In the genomic region with DNA sequence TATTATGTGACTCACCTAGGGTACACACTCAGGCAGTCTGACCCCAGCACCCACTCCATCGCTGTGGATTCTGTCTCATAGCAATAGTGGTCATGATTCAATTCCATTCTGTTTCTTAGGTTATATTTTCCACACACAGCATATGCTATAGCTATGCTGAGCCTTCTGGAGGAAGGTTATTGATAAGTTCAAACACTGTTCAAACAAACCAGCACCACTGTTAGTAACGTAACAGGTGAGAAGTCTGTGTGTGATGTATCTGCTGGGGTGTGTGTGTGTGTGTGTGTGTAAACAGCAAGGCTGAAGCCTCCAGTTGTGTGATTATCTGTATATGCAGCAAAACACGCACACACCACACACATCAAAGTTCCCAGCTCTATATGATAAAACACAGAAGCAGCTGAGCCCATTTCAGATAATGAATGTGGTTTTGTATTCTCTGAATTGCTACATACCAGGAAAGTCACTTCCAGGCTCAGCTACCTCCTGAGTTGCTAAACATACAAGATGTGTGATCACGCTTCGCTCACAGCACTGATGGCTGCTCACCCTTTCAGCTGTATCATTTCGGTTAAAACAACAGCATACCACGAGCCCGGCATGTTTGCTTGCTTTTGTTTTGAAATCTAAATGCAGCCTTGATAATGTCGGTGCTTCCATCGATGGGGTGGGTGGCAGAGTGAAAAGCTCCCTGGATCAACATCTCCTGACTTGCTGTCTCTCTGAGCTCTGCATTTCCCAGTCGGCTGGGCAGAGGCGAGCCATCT, we compare ENCODE assay signal across 1 cellular context.
TF ChIP-seq lines count a peak whose summit lies in the region.

No MANE protein-coding gene starts in this region.

TF ChIP-seq in HepG2, 621 proteins besides CTCF, POLR2A, EP300 and RAD21 (continues in another document):
- TF ChIP-seq, protein P1, sequence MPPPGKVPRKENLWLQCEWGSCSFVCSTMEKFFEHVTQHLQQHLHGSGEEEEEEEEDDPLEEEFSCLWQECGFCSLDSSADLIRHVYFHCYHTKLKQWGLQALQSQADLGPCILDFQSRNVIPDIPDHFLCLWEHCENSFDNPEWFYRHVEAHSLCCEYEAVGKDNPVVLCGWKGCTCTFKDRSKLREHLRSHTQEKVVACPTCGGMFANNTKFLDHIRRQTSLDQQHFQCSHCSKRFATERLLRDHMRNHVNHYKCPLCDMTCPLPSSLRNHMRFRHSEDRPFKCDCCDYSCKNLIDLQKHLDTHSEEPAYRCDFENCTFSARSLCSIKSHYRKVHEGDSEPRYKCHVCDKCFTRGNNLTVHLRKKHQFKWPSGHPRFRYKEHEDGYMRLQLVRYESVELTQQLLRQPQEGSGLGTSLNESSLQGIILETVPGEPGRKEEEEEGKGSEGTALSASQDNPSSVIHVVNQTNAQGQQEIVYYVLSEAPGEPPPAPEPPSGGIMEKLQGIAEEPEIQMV (CRISPR knock-in tag; IDR thresholded peaks at IDR 0.05; ENCODE audit: low read depth): no peak
- TF ChIP-seq RARA (CRISPR knock-in tag; IDR thresholded peaks at IDR 0.05): peak; percentile 82
- TF ChIP-seq, protein P2, sequence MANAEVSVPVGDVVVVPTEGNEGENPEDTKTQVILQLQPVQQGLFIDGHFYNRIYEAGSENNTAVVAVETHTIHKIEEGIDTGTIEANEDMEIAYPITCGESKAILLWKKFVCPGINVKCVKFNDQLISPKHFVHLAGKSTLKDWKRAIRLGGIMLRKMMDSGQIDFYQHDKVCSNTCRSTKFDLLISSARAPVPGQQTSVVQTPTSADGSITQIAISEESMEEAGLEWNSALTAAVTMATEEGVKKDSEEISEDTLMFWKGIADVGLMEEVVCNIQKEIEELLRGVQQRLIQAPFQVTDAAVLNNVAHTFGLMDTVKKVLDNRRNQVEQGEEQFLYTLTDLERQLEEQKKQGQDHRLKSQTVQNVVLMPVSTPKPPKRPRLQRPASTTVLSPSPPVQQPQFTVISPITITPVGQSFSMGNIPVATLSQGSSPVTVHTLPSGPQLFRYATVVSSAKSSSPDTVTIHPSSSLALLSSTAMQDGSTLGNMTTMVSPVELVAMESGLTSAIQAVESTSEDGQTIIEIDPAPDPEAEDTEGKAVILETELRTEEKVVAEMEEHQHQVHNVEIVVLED (CRISPR knock-in tag; IDR thresholded peaks at IDR 0.05; ENCODE audit: borderline replicate concordance): no peak
- TF ChIP-seq, protein P3, sequence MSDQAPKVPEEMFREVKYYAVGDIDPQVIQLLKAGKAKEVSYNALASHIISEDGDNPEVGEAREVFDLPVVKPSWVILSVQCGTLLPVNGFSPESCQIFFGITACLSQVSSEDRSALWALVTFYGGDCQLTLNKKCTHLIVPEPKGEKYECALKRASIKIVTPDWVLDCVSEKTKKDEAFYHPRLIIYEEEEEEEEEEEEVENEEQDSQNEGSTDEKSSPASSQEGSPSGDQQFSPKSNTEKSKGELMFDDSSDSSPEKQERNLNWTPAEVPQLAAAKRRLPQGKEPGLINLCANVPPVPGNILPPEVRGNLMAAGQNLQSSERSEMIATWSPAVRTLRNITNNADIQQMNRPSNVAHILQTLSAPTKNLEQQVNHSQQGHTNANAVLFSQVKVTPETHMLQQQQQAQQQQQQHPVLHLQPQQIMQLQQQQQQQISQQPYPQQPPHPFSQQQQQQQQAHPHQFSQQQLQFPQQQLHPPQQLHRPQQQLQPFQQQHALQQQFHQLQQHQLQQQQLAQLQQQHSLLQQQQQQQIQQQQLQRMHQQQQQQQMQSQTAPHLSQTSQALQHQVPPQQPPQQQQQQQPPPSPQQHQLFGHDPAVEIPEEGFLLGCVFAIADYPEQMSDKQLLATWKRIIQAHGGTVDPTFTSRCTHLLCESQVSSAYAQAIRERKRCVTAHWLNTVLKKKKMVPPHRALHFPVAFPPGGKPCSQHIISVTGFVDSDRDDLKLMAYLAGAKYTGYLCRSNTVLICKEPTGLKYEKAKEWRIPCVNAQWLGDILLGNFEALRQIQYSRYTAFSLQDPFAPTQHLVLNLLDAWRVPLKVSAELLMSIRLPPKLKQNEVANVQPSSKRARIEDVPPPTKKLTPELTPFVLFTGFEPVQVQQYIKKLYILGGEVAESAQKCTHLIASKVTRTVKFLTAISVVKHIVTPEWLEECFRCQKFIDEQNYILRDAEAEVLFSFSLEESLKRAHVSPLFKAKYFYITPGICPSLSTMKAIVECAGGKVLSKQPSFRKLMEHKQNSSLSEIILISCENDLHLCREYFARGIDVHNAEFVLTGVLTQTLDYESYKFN (CRISPR knock-in tag; conservative IDR thresholded peaks at IDR 0.05): peak; percentile 81
- TF ChIP-seq YEATS2 (CRISPR knock-in tag; IDR thresholded peaks at IDR 0.05; ENCODE audit: borderline replicate concordance): no peak
- TF ChIP-seq, protein P4, sequence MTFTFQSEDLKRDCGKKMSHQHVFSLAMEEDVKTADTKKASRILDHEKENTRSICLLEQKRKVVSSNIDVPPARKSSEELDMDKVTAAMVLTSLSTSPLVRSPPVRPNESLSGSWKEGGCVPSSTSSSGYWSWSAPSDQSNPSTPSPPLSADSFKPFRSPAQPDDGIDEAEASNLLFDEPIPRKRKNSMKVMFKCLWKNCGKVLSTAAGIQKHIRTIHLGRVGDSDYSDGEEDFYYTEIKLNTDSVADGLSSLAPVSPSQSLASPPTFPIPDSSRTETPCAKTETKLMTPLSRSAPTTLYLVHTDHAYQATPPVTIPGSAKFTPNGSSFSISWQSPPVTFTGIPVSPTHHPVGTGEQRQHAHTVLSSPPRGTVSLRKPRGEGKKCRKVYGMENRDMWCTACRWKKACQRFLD (CRISPR knock-in tag; IDR thresholded peaks at IDR 0.05; ENCODE audit: borderline replicate concordance): no peak
- peak; percentile 82; the same call in 1 of the 2 replicates for TF ChIP-seq FOXJ3 (CRISPR knock-in tag; IDR thresholded peaks at IDR 0.05; ENCODE audit: borderline replicate concordance)
- TF ChIP-seq FOXP1 (IDR thresholded peaks at IDR 0.05): no peak
- TF ChIP-seq FOXP1 (CRISPR knock-in tag; IDR thresholded peaks at IDR 0.05): peak; percentile 56
- TF ChIP-seq ATF1 (CRISPR knock-in tag; IDR thresholded peaks at IDR 0.05): no peak
- TF ChIP-seq, protein P5, sequence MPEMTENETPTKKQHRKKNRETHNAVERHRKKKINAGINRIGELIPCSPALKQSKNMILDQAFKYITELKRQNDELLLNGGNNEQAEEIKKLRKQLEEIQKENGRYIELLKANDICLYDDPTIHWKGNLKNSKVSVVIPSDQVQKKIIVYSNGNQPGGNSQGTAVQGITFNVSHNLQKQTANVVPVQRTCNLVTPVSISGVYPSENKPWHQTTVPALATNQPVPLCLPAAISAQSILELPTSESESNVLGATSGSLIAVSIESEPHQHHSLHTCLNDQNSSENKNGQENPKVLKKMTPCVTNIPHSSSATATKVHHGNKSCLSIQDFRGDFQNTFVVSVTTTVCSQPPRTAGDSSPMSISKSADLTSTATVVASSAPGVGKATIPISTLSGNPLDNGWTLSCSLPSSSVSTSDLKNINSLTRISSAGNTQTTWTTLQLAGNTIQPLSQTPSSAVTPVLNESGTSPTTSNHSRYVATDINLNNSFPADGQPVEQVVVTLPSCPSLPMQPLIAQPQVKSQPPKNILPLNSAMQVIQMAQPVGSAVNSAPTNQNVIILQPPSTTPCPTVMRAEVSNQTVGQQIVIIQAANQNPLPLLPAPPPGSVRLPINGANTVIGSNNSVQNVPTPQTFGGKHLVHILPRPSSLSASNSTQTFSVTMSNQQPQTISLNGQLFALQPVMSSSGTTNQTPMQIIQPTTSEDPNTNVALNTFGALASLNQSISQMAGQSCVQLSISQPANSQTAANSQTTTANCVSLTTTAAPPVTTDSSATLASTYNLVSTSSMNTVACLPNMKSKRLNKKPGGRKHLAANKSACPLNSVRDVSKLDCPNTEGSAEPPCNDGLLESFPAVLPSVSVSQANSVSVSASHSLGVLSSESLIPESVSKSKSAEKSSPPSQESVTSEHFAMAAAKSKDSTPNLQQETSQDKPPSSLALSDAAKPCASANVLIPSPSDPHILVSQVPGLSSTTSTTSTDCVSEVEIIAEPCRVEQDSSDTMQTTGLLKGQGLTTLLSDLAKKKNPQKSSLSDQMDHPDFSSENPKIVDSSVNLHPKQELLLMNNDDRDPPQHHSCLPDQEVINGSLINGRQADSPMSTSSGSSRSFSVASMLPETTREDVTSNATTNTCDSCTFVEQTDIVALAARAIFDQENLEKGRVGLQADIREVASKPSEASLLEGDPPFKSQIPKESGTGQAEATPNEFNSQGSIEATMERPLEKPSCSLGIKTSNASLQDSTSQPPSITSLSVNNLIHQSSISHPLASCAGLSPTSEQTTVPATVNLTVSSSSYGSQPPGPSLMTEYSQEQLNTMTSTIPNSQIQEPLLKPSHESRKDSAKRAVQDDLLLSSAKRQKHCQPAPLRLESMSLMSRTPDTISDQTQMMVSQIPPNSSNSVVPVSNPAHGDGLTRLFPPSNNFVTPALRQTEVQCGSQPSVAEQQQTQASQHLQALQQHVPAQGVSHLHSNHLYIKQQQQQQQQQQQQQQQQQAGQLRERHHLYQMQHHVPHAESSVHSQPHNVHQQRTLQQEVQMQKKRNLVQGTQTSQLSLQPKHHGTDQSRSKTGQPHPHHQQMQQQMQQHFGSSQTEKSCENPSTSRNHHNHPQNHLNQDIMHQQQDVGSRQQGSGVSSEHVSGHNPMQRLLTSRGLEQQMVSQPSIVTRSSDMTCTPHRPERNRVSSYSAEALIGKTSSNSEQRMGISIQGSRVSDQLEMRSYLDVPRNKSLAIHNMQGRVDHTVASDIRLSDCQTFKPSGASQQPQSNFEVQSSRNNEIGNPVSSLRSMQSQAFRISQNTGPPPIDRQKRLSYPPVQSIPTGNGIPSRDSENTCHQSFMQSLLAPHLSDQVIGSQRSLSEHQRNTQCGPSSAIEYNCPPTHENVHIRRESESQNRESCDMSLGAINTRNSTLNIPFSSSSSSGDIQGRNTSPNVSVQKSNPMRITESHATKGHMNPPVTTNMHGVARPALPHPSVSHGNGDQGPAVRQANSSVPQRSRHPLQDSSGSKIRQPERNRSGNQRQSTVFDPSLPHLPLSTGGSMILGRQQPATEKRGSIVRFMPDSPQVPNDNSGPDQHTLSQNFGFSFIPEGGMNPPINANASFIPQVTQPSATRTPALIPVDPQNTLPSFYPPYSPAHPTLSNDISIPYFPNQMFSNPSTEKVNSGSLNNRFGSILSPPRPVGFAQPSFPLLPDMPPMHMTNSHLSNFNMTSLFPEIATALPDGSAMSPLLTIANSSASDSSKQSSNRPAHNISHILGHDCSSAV (CRISPR knock-in tag; IDR thresholded peaks at IDR 0.05; ENCODE audit: borderline replicate concordance): no peak
- peak; percentile 28; the same call in 1 of the 2 replicates for TF ChIP-seq GATAD1 (CRISPR knock-in tag; IDR thresholded peaks at IDR 0.05)
- TF ChIP-seq ETV5 (CRISPR knock-in tag; IDR thresholded peaks at IDR 0.05; ENCODE audit: borderline replicate concordance): peak; percentile 72; the same call in 1 of the 2 replicates
- TF ChIP-seq, protein P6, sequence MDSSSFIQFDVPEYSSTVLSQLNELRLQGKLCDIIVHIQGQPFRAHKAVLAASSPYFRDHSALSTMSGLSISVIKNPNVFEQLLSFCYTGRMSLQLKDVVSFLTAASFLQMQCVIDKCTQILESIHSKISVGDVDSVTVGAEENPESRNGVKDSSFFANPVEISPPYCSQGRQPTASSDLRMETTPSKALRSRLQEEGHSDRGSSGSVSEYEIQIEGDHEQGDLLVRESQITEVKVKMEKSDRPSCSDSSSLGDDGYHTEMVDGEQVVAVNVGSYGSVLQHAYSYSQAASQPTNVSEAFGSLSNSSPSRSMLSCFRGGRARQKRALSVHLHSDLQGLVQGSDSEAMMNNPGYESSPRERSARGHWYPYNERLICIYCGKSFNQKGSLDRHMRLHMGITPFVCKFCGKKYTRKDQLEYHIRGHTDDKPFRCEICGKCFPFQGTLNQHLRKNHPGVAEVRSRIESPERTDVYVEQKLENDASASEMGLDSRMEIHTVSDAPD (CRISPR knock-in tag; IDR thresholded peaks at IDR 0.05): no peak
- TF ChIP-seq ZFP90 (CRISPR knock-in tag; IDR thresholded peaks at IDR 0.05; ENCODE audit: borderline replicate concordance): no peak
- peak; percentile 33 for TF ChIP-seq TBL1XR1 (IDR thresholded peaks at IDR 0.05; ENCODE audit: borderline replicate concordance, low read length, partially characterized antibody)
- TF ChIP-seq ERF (CRISPR knock-in tag; IDR thresholded peaks at IDR 0.05): peak; percentile 48; the same call in 1 of the 2 replicates
- peak; percentile 75 for TF ChIP-seq ZKSCAN5 (CRISPR knock-in tag; IDR thresholded peaks at IDR 0.05)
- 0 out of 2 replicates have a peak, but pooled peaks have one; percentile 60 for TF ChIP-seq KDM3A (CRISPR knock-in tag; IDR thresholded peaks at IDR 0.05; ENCODE audit: low read depth)
- no peak; the same call in 1 of the 2 replicates for TF ChIP-seq ZNF460 (CRISPR knock-in tag; IDR thresholded peaks at IDR 0.05; ENCODE audit: borderline replicate concordance)
- no peak for TF ChIP-seq CENPX (CRISPR knock-in tag; IDR thresholded peaks at IDR 0.05)
- TF ChIP-seq ZNF205 (CRISPR knock-in tag; IDR thresholded peaks at IDR 0.05): no peak
- peak; percentile 50 for TF ChIP-seq NR2F6 (IDR thresholded peaks at IDR 0.05)
- peak; percentile 81 for TF ChIP-seq NR2F6 (CRISPR knock-in tag; IDR thresholded peaks at IDR 0.05)
- no peak for TF ChIP-seq ZBTB7B (CRISPR knock-in tag; IDR thresholded peaks at IDR 0.05)
- no peak for TF ChIP-seq SRSF9 (IDR thresholded peaks at IDR 0.05; ENCODE audit: borderline replicate concordance, insufficient read depth, low read depth, low read length, poor library complexity, severe bottlenecking)
- TF ChIP-seq ZNF296 (CRISPR knock-in tag; conservative IDR thresholded peaks at IDR 0.05): no peak
- TF ChIP-seq, protein P7, sequence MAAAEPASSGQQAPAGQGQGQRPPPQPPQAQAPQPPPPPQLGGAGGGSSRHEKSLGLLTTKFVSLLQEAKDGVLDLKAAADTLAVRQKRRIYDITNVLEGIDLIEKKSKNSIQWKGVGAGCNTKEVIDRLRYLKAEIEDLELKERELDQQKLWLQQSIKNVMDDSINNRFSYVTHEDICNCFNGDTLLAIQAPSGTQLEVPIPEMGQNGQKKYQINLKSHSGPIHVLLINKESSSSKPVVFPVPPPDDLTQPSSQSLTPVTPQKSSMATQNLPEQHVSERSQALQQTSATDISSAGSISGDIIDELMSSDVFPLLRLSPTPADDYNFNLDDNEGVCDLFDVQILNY (CRISPR knock-in tag; conservative IDR thresholded peaks at IDR 0.05): no peak
- TF ChIP-seq MZF1 (CRISPR knock-in tag; IDR thresholded peaks at IDR 0.05; ENCODE audit: borderline replicate concordance): no peak
- TF ChIP-seq, protein P8, sequence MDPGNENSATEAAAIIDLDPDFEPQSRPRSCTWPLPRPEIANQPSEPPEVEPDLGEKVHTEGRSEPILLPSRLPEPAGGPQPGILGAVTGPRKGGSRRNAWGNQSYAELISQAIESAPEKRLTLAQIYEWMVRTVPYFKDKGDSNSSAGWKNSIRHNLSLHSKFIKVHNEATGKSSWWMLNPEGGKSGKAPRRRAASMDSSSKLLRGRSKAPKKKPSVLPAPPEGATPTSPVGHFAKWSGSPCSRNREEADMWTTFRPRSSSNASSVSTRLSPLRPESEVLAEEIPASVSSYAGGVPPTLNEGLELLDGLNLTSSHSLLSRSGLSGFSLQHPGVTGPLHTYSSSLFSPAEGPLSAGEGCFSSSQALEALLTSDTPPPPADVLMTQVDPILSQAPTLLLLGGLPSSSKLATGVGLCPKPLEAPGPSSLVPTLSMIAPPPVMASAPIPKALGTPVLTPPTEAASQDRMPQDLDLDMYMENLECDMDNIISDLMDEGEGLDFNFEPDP (CRISPR knock-in tag; conservative IDR thresholded peaks at IDR 0.05): no peak
- TF ChIP-seq KDM4B (CRISPR knock-in tag; IDR thresholded peaks at IDR 0.05): no peak
